Comparison of ENCODE assay signal across 10 cellular contexts in the genomic region with DNA sequence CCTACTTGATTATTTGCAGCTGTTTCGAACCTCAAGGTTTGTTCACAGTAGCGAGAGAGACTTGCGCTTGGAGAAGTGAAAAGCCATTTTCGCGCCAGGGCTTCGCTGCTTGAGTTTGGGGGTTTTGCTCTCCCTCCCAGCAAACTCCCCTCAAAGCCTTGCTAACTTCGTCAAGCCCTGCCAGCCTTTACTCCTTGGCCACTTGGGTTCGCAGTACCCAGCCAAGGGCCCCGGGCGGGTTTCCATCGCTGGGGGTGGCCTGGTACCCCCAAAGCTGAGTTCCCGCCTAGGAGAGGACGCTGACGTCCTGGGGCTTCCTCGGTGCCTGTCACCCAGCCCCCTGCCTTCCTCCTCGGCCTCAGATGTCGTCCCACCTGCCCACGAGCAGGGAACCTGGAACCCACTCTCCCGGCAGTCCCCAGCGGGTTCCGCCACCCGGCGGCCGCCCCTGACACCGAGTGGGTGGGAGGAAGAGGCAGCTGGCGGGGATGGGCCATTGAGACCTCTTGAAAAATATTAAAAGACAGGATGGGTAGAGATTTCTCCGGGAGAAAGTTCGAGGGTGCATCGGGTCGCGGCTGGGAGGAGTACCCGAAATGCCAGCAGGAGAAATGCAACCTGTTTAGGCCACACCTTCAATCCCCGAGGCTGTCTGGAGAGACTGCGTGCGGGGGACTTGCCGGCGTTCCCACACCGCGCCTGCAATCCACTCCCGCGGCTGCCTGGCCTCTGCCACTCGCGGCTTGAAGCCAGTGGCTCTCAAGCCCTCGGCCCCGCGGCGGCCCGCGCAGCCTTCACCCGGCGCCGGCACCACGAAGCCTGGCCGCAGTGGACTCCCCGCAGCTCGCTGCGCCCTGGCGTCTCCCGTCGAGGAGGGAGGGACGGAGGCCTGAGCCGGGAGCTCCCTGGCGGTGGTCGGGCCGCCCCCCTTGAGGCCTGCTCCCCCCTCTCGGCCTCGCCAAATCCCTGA. TPM values are rescaled to one million over a fixed set of nuclear protein-coding genes. Genes with fewer than 3 reads are reported as not detected.
A peak's percentile ranks its signal among the peaks of the same experiment; 100 is the strongest.
DNase-seq lines count a peak whose midpoint lies in the region; ATAC-seq and TF ChIP-seq lines count a peak whose summit lies in the region.
"Had no signal": no experiment of that assay in that cellular context is flagged by ENCODE, and none has a peak within 500 bp of the region (broad histone marks: within the 10 kb centered on the region; RNA-seq: fewer than 3 reads in every experiment).

No MANE protein-coding gene starts in this region.

- H3K27me3 ChIP-seq in GM23338 (ENCODE audit: insufficient read depth) (peaks cover 99% of the 10 kb centered on the region), kidney epithelial cell (ENCODE audit: control insufficient read depth, insufficient read depth, low read length) (no peaks in the 10 kb centered on the region), spleen (replicated peaks in 1 of 7) (peaks cover 0 to 89% (median 41%) of the 10 kb centered on the region in 7 donors)

- WGBS in spleen, 5 donors: 6 to 12% (median 6%) methylated on average over 42 to 67 of the region's 67 CpGs

- peak overlapping the region; percentile 59 for H3K4me3 ChIP-seq in GM23338
- H3K4me3 ChIP-seq in choroid plexus epithelial cell (ENCODE audit: low read depth, low read length): peak overlapping the region; percentile 55
- peak overlapping the region; percentile 38 for H3K4me3 ChIP-seq in kidney epithelial cell (ENCODE audit: low read depth, low read length)
- peak overlapping the region; percentile 14 to 80 (median 26) for H3K4me3 ChIP-seq in spleen

- H3K9me3 Mint-ChIP-seq in GM23338: no peaks in the 10 kb centered on the region; the same call in 2 of the 3 replicates

- POLR2A ChIA-PET in HEK293T (lab: Yijun Ruan, JAX): interaction anchor here (2.4 kb wide), 1 partner anchor 9 kb away, joined by 8 read pairs; a partner anchor contains a TSS

- H3K36me3 Mint-ChIP-seq in GM23338 (ENCODE audit: low read depth): no peaks in the 10 kb centered on the region

- DNase-seq in GM23338 (ENCODE audit: low spot score): peak; percentile 69
- peak; percentile 69 for DNase-seq in choroid plexus epithelial cell (ENCODE audit: low read depth)
- no peak for DNase-seq in kidney epithelial cell (ENCODE audit: low read depth)
- DNase-seq in spleen: peak; percentile 78
- DNase-seq in HEK293T (ENCODE audit: extremely low spot score): no peak
- DNase-seq in NK-92 (lab: John Stamatoyannopoulos, UW; ENCODE audit: unreplicated experiment): no peak
- DNase-seq: activated T-cell treated with anti-CD3 and anti-CD28 coated beads, Interleukin-2, amount 50 U/mL, for 48 hours; naive thymus-derived CD4-positive, alpha-beta T cell had no signal

- H3K9me3 ChIP-seq in spleen: no peaks in the 10 kb centered on the region

- H3K27me3 Mint-ChIP-seq in GM23338 (ENCODE audit: insufficient read depth, low read depth, poor library complexity): peaks cover 88% of the 10 kb centered on the region

- TF ChIP-seq CTCF in GM23338 (conservative IDR thresholded peaks at IDR 0.05; ENCODE audit: low read depth in 2 of 2): no peak
- peak; percentile 33 for TF ChIP-seq CTCF in choroid plexus epithelial cell (conservative IDR thresholded peaks at IDR 0.05; ENCODE audit: low read depth, low read length)
- peak; percentile 42 for TF ChIP-seq CTCF in kidney epithelial cell (IDR thresholded peaks at IDR 0.05; ENCODE audit: insufficient read depth, low read length, poor library complexity, severe bottlenecking)
- peak in 2 of 11 experiments; percentile 7 to 16 for TF ChIP-seq CTCF in spleen (IDR thresholded peaks at IDR 0.05 in 8 of 11, conservative IDR thresholded peaks at IDR 0.05 in 3 of 11)

- H3K4me2 ChIP-seq in GM23338: peak overlapping the region; percentile 89

- no peaks in the 10 kb centered on the region for H3K79me2 ChIP-seq in GM23338 (replicated peaks; ENCODE audit: insufficient read depth)

- H3K36me3 ChIP-seq in GM23338 (ENCODE audit: insufficient read depth): no peaks in the 10 kb centered on the region
- no peaks in the 10 kb centered on the region for H3K36me3 ChIP-seq in kidney epithelial cell (ENCODE audit: control insufficient read depth, insufficient read depth, low read length)
- no peaks in the 10 kb centered on the region for H3K36me3 ChIP-seq in spleen

- H3F3A ChIP-seq in GM23338 (replicated peaks; ENCODE audit: low read depth): peaks cover 29% of the 10 kb centered on the region

- TF ChIP-seq POLR2A in spleen (IDR thresholded peaks at IDR 0.05): no peak

- H3K4me1 ChIP-seq in GM23338 (ENCODE audit: insufficient read depth) (peaks cover 62% of the 10 kb centered on the region), spleen (peaks cover 0 to 40% (median 13%) of the 10 kb centered on the region in 6 donors)

- peak overlapping the region; percentile 75 for H3K4me3 Mint-ChIP-seq in GM23338

- peaks cover 39% of the 10 kb centered on the region for H3K4me1 Mint-ChIP-seq in GM23338

- no peaks in the 10 kb centered on the region for H3K9me2 ChIP-seq in GM23338 (ENCODE audit: insufficient read depth)

- ATAC-seq in GM23338: peak; percentile 35
- no peak for ATAC-seq in HG03108 (IDR thresholded peaks at IDR 0.05; ENCODE audit: unreplicated experiment)
- ATAC-seq in GM21737 (IDR thresholded peaks at IDR 0.05; ENCODE audit: unreplicated experiment): no peak
- ATAC-seq: naive thymus-derived CD4-positive, alpha-beta T cell had no signal

- intact Hi-C loops in spleen (cut with DNase I; ENCODE audit: low total_unique reads): no loop called here

- no peak overlapping the region for H3K27ac ChIP-seq in GM23338 (ENCODE audit: low read depth)
- peak overlapping the region; percentile 81 to 96 (median 90) for H3K27ac ChIP-seq in spleen

- H2AFZ ChIP-seq in GM23338: peak overlapping the region; percentile 84

- H3K27ac Mint-ChIP-seq in GM23338: no peak overlapping the region
- H3K27ac Mint-ChIP-seq: naive thymus-derived CD4-positive, alpha-beta T cell had no signal

- CTCF ChIA-PET in HEK293T (lab: Yijun Ruan, JAX): no interaction called here

- H4K20me1 ChIP-seq in GM23338 (replicated peaks; ENCODE audit: insufficient read depth): peaks cover 13% of the 10 kb centered on the region; the same call in 1 of the 2 replicates

TF ChIP-seq in GM23338, 12 proteins besides CTCF, POLR2A, EP300 and RAD21:
- peak; percentile 70 for TF ChIP-seq EZH2 (IDR thresholded peaks at IDR 0.05; ENCODE audit: low read depth, unreplicated experiment)
- TF ChIP-seq EZH2phosphoT487 (IDR thresholded peaks at IDR 0.05; ENCODE audit: unreplicated experiment): peak; percentile 64
- TF ChIP-seq, protein P1, sequence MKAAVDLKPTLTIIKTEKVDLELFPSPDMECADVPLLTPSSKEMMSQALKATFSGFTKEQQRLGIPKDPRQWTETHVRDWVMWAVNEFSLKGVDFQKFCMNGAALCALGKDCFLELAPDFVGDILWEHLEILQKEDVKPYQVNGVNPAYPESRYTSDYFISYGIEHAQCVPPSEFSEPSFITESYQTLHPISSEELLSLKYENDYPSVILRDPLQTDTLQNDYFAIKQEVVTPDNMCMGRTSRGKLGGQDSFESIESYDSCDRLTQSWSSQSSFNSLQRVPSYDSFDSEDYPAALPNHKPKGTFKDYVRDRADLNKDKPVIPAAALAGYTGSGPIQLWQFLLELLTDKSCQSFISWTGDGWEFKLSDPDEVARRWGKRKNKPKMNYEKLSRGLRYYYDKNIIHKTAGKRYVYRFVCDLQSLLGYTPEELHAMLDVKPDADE (IDR thresholded peaks at IDR 0.05): no peak
- no peak for TF ChIP-seq POLR2AphosphoS5 (IDR thresholded peaks at IDR 0.05; ENCODE audit: low read depth)
- TF ChIP-seq ZNF331 (CRISPR knock-in tag; IDR thresholded peaks at IDR 0.05; ENCODE audit: low read depth): no peak

TF ChIP-seq in HEK293T, 16 proteins besides CTCF, POLR2A, EP300 and RAD21:
- TF ChIP-seq CTBP1 (IDR thresholded peaks at IDR 0.05; ENCODE audit: borderline replicate concordance) (no peak), ZNF384 (IDR thresholded peaks at IDR 0.05) (no peak), SUZ12 (IDR thresholded peaks at IDR 0.05) (no peak), HDGF (IDR thresholded peaks at IDR 0.05; ENCODE audit: borderline replicate concordance) (no peak), FOXA1 (IDR thresholded peaks at IDR 0.05) (no peak), FOXM1 (IDR thresholded peaks at IDR 0.05; ENCODE audit: borderline replicate concordance) (no peak), BHLHE40 (IDR thresholded peaks at IDR 0.05; ENCODE audit: borderline replicate concordance) (no peak), ELF4 (IDR thresholded peaks at IDR 0.05) (no peak), TARDBP (IDR thresholded peaks at IDR 0.05) (no peak), L3MBTL2 (conservative IDR thresholded peaks at IDR 0.05) (no peak), LEF1 (IDR thresholded peaks at IDR 0.05; ENCODE audit: borderline replicate concordance) (no peak), ARNT (IDR thresholded peaks at IDR 0.05) (no peak), NFRKB (IDR thresholded peaks at IDR 0.05) (no peak), SP1 (IDR thresholded peaks at IDR 0.05) (no peak), FOXK2 (IDR thresholded peaks at IDR 0.05) (no peak)
- TF ChIP-seq, protein P2, sequence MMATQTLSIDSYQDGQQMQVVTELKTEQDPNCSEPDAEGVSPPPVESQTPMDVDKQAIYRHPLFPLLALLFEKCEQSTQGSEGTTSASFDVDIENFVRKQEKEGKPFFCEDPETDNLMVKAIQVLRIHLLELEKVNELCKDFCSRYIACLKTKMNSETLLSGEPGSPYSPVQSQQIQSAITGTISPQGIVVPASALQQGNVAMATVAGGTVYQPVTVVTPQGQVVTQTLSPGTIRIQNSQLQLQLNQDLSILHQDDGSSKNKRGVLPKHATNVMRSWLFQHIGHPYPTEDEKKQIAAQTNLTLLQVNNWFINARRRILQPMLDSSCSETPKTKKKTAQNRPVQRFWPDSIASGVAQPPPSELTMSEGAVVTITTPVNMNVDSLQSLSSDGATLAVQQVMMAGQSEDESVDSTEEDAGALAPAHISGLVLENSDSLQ (IDR thresholded peaks at IDR 0.05): no peak

RNA-seq across cellular contexts. Expression of a gene that starts 8.8 kb away (rescaled TPM):
- total RNA-seq in GM23338 (2014; rRNA removed; shearing (Covaris generic)): not detected in 2 replicates
- polyA plus RNA-seq in GM23338 (2016; fragmentation: Nextera tagmentation; extraction: Ambion mirVana): 0.16 and 0.23 TPM in 2 replicates
- total RNA-seq in kidney epithelial cell: 19.1 and 22.9 TPM in 2 replicates
- 100 to 1,000 TPM in 6 of 7 donors, 10 to 100 TPM in 1; 87.1 to 256 (median 121) TPM for total RNA-seq in spleen
- 10 to 100 TPM; 18.6 to 39.4 (median 23.7) TPM for polyA plus RNA-seq in spleen
- total RNA-seq: naive thymus-derived CD4-positive, alpha-beta T cell had no signal
- polyA plus RNA-seq: naive thymus-derived CD4-positive, alpha-beta T cell had no signal

Comparison
In these comparisons a context has a peak if more than half of its experiments do, and no peak if none do; other contexts are left out.
1. DNase-seq: peak in GM23338 (single experiment), choroid plexus epithelial cell (single experiment) and spleen (single experiment); none in kidney epithelial cell (single experiment), HEK293T (single experiment) and NK-92 (single experiment).
2. CTCF ChIP-seq: peak in choroid plexus epithelial cell (single experiment) and kidney epithelial cell (single experiment); none in GM23338 (0 of 2).
3. RNA of a gene that starts 8.8 kb away (total RNA-seq): 87.1 to 256 TPM in spleen and 19.1 to 22.9 TPM in kidney epithelial cell; not detected in GM23338; every median in the first group is over 10 times any median in the second.
4. Peak in every context shown above with its lines, with median percentiles within 50 percentile points of each other: H3K4me3 ChIP-seq.